Comparison of ENCODE assay signal across 10 cellular contexts in genomic region chrX:106791495-106791894, GRCh38. TPM values are rescaled to one million over a fixed set of nuclear protein-coding genes. Genes with fewer than 3 reads are reported as not detected.
DNase-seq lines count a peak whose midpoint lies in the region; ATAC-seq, FAIRE-seq and TF ChIP-seq lines count a peak whose summit lies in the region.
"Had no signal": no experiment of that assay in that cellular context is flagged by ENCODE, and none has a peak within 500 bp of the region (broad histone marks: within the 10 kb centered on the region; RNA-seq: fewer than 3 reads in every experiment).

No MANE protein-coding gene starts in this region.

- H3K4me1 Mint-ChIP-seq in Caco-2 (ENCODE audit: low read depth, unreplicated experiment): no peaks in the 10 kb centered on the region
- H3K4me1 Mint-ChIP-seq in activated CD8-positive, alpha-beta T cell treated with anti-CD3 and anti-CD28 coated beads, Interleukin-2, amount 10 ng/mL, durations not matched to agents 7 days and 5 days (ENCODE audit: low read depth): no peaks in the 10 kb centered on the region

- POLR2A ChIA-PET in Caco-2 (lab: Charles Lee): no interaction called here
- POLR2A ChIA-PET in activated CD8-positive, alpha-beta T cell treated with anti-CD3 and anti-CD28 coated beads, Interleukin-2, amount 10 ng/mL, durations not matched to agents 7 days and 5 days (lab: Charles Lee): no interaction called here

- H3K36me3 ChIP-seq in Caco-2 (ENCODE audit: control insufficient read depth, insufficient read depth, low read length): no peaks in the 10 kb centered on the region
- H3K36me3 ChIP-seq: brain microvascular endothelial cell had no signal

- no peaks in the 10 kb centered on the region for H3K27me3 Mint-ChIP-seq in Caco-2 (ENCODE audit: insufficient read depth, unreplicated experiment)
- no peaks in the 10 kb centered on the region for H3K27me3 Mint-ChIP-seq in activated CD8-positive, alpha-beta T cell treated with anti-CD3 and anti-CD28 coated beads, Interleukin-2, amount 10 ng/mL, durations not matched to agents 7 days and 5 days (ENCODE audit: low read depth)

- CTCF ChIA-PET in Caco-2 (lab: Charles Lee): no interaction called here
- CTCF ChIA-PET in activated CD8-positive, alpha-beta T cell treated with anti-CD3 and anti-CD28 coated beads, Interleukin-2, amount 10 ng/mL, durations not matched to agents 7 days and 5 days (lab: Charles Lee): no interaction called here

- no peak overlapping the region for H3K27ac Mint-ChIP-seq in Caco-2 (ENCODE audit: unreplicated experiment)
- H3K27ac Mint-ChIP-seq in activated CD8-positive, alpha-beta T cell treated with anti-CD3 and anti-CD28 coated beads, Interleukin-2, amount 10 ng/mL, durations not matched to agents 7 days and 5 days: no peak overlapping the region

- no peaks in the 10 kb centered on the region for H3K9me3 ChIP-seq in Caco-2

- H3K36me3 Mint-ChIP-seq in Caco-2 (ENCODE audit: insufficient read depth, unreplicated experiment): peaks cover 7% of the 10 kb centered on the region
- no peaks in the 10 kb centered on the region for H3K36me3 Mint-ChIP-seq in activated CD8-positive, alpha-beta T cell treated with anti-CD3 and anti-CD28 coated beads, Interleukin-2, amount 10 ng/mL, durations not matched to agents 7 days and 5 days (ENCODE audit: low read depth)

- no peaks in the 10 kb centered on the region for H3K9me3 Mint-ChIP-seq in Caco-2 (ENCODE audit: unreplicated experiment)
- H3K9me3 Mint-ChIP-seq in activated CD8-positive, alpha-beta T cell treated with anti-CD3 and anti-CD28 coated beads, Interleukin-2, amount 10 ng/mL, durations not matched to agents 7 days and 5 days (ENCODE audit: insufficient read depth): no peaks in the 10 kb centered on the region

- H3K4me3 ChIP-seq in Caco-2 (ENCODE audit: low read depth, low read length): no peak overlapping the region

- H3K4me3 Mint-ChIP-seq in Caco-2 (ENCODE audit: unreplicated experiment): no peak overlapping the region
- no peak overlapping the region for H3K4me3 Mint-ChIP-seq in activated CD8-positive, alpha-beta T cell treated with anti-CD3 and anti-CD28 coated beads, Interleukin-2, amount 10 ng/mL, durations not matched to agents 7 days and 5 days

- H3K27ac ChIP-seq in 22Rv1: no peak overlapping the region
- H3K27ac ChIP-seq: brain microvascular endothelial cell had no signal

- no peak for DNase-seq in RCC 7860 (ENCODE audit: low spot score)
- peak; percentile 36 for DNase-seq in fibroblast of peridontal ligament (ENCODE audit: extremely low read depth)
- no peak for DNase-seq in Caco-2
- DNase-seq in activated naive CD4-positive, alpha-beta T cell treated with Interleukin-2 at 50 U/mL for 16 hours: no peak
- DNase-seq in D341Med (ENCODE audit: low spot score): no peak
- DNase-seq in activated CD8-positive, alpha-beta T cell treated with anti-CD3 and anti-CD28 coated beads, Interleukin-2, amount 10 ng/mL, durations not matched to agents 7 days and 5 days: no peak
- DNase-seq: brain microvascular endothelial cell, posterior cingulate gyrus had no signal

- no peaks in the 10 kb centered on the region for H3K4me1 ChIP-seq in Caco-2

- intact Hi-C loops in Caco-2 (cut with micrococcal nuclease; ENCODE audit: unreplicated experiment): loop anchor here (1.0 to 10.0 kb wide), 3 partner anchors 99 to 374 kb away; no protein-coding TSS in a partner anchor

- ATAC-seq in activated CD8-positive, alpha-beta T cell treated with anti-CD3 and anti-CD28 coated beads, Interleukin-2, amount 10 ng/mL, durations not matched to agents 7 days and 5 days: no peak

- TF ChIP-seq CTCF in 22Rv1 (IDR thresholded peaks at IDR 0.05) (peak; percentile 41), GM12873 (IDR thresholded peaks at IDR 0.05; ENCODE audit: insufficient read depth, low read depth, low read length, missing control alignments) (peak; percentile 35), Caco-2 (IDR thresholded peaks at IDR 0.05; ENCODE audit: insufficient read depth in 1 of 2, low read depth in 1 of 2, low read length in 1 of 2, severe bottlenecking in 1 of 2, unreplicated experiment in 1 of 2) (peak in 1 of 2 experiments; percentile 31)

- BruUV-seq in Caco-2 (replicated peaks; lab: Mats Ljungman, UMichigan): no TSS peak

- peak; percentile 87 for FAIRE-seq in RCC 7860 (lab: Jason Lieb, UNC)

- no peaks in the 10 kb centered on the region for H3K27me3 ChIP-seq in Caco-2 (replicated peaks; ENCODE audit: control insufficient read depth, insufficient read depth, low read length)
- H3K27me3 ChIP-seq: brain microvascular endothelial cell had no signal

RNA-seq across cellular contexts. Expression of gene TBC1D8B, which starts 11.0 kb away (rescaled TPM):
- 7.4 and 8.7 TPM in 2 replicates for total RNA-seq in Caco-2 (2022)
- total RNA-seq in activated CD8-positive, alpha-beta T cell treated with anti-CD3 and anti-CD28 coated beads, Interleukin-2, amount 10 ng/mL, durations not matched to agents 7 days and 5 days: under 1 TPM; 0.23 to 0.40 TPM
